In genomic region chr11:126357055-126357962, GRCh38 we compare ENCODE assay signal across 8 cellular contexts. TPM values are rescaled to one million over a fixed set of nuclear protein-coding genes. Genes with fewer than 3 reads are reported as not detected.
DNase-seq lines count a peak whose midpoint lies in the region; ATAC-seq, FAIRE-seq and TF ChIP-seq lines count a peak whose summit lies in the region.

No MANE protein-coding gene starts in this region.

- no peaks in the 10 kb centered on the region for H3K27me3 Mint-ChIP-seq in activated T-cell treated with anti-CD3 and anti-CD28 coated beads, Interleukin-2, amount 50 U/mL, for 24 hours

- 80% methylated on average over 17 of the region's 17 CpGs for WGBS in K562 (ENCODE audit: insufficient coverage, low coverage, missing lambda C conversion rate)
- WGBS in mesenchymal stem cell, result 94% methylated on average over 17 of the region's 17 CpGs
- 57 to 76% methylated on average over 2 to 17 of the region's 17 CpGs for WGBS in transverse colon (ENCODE audit: low coverage in 1 of 2), 2 donors

- peak overlapping the region in 1 of 2 experiments; percentile 46 for H3K23ac ChIP-seq in mesenchymal stem cell (ENCODE audit: low read length in 2 of 2)

- no peak for TF ChIP-seq POLR2A in K562 (conservative IDR thresholded peaks at IDR 0.05)
- no peak for TF ChIP-seq POLR2A in transverse colon (IDR thresholded peaks at IDR 0.05)

- no peak overlapping the region for H3K18ac ChIP-seq in mesenchymal stem cell (ENCODE audit: low read depth in 1 of 2, low read length in 2 of 2)

- H2BK120ac ChIP-seq in mesenchymal stem cell (ENCODE audit: low read depth, low read length), result no peak overlapping the region

- H3K36me3 ChIP-seq in K562 (ENCODE audit: control insufficient read depth, insufficient read depth, low read length), result peaks cover 7% of the 10 kb centered on the region
- peaks cover 1 to 2% of the 10 kb centered on the region in 2 experiments for H3K36me3 ChIP-seq in mesenchymal stem cell (ENCODE audit: control insufficient read depth in 1 of 2, insufficient read depth in 2 of 2, low read depth in 1 of 2, low read length in 2 of 2)
- no peaks in the 10 kb centered on the region for H3K36me3 ChIP-seq in transverse colon

- no peak overlapping the region for H3K4me3 ChIP-seq in K562
- H3K4me3 ChIP-seq in mesenchymal stem cell (ENCODE audit: insufficient read depth in 1 of 2, low read depth in 1 of 2, low read length in 2 of 2), result peak overlapping the region in 1 of 2 experiments; percentile 91
- peak overlapping the region in 3 of 4 donors; percentile 55 to 67 (median 58) for H3K4me3 ChIP-seq in transverse colon

- TF ChIP-seq EP300 in K562 (IDR thresholded peaks at IDR 0.05; ENCODE audit: low read length), result no peak
- no peak for TF ChIP-seq EP300 in transverse colon (IDR thresholded peaks at IDR 0.05; ENCODE audit: low read depth)

- no peak overlapping the region for H3K27ac Mint-ChIP-seq in activated T-cell treated with anti-CD3 and anti-CD28 coated beads, Interleukin-2, amount 50 U/mL, for 24 hours

- peaks cover 16% of the 10 kb centered on the region for H3K36me3 Mint-ChIP-seq in activated T-cell treated with anti-CD3 and anti-CD28 coated beads, Interleukin-2, amount 50 U/mL, for 24 hours (ENCODE audit: low read depth)

- peaks cover 35% of the 10 kb centered on the region for H3K79me2 ChIP-seq in K562 (ENCODE audit: control insufficient read depth, insufficient read depth, low read length)

- POLR2A ChIA-PET in K562 (lab: Yijun Ruan, JAX), result interaction anchor here (0.6 to 1.9 kb wide), 7 partner anchors 9 to 53 kb away, joined by 3 to 7 read pairs (median 3); partner anchors contain the start of gene DCPS

- H3K79me1 ChIP-seq in mesenchymal stem cell (replicated peaks; ENCODE audit: low read length, poor library complexity, severe bottlenecking), result peaks cover 43% of the 10 kb centered on the region

- no peak overlapping the region for H2BK5ac ChIP-seq in mesenchymal stem cell (ENCODE audit: low read depth, low read length, poor library complexity, severe bottlenecking)

- H3K4me2 ChIP-seq in K562 (ENCODE audit: insufficient read depth, low read length) (no peak overlapping the region), mesenchymal stem cell (ENCODE audit: low read length, poor library complexity, severe bottlenecking) (no peak overlapping the region)

- H3K4me1 ChIP-seq in K562 (replicated peaks in 1 of 2; ENCODE audit: control insufficient read depth in 2 of 2, insufficient read depth in 2 of 2, low read length in 2 of 2), result peaks cover 28 to 48% of the 10 kb centered on the region in 2 experiments
- peaks cover 18% of the 10 kb centered on the region for H3K4me1 ChIP-seq in mesenchymal stem cell (ENCODE audit: control insufficient read depth, insufficient read depth, low read depth, low read length)
- H3K4me1 ChIP-seq in transverse colon, result peaks cover under 1 to 69% (median 28%) of the 10 kb centered on the region in 4 donors

- peak overlapping the region in 1 of 2 experiments; percentile 37 for H2BK12ac ChIP-seq in mesenchymal stem cell (ENCODE audit: low read length in 2 of 2)

- H4K91ac ChIP-seq in mesenchymal stem cell (ENCODE audit: low read length), result no peak overlapping the region

- FAIRE-seq in K562 (lab: Jason Lieb, UNC), result no peak

- no peak for TF ChIP-seq RAD21 in K562 (CRISPR knock-in tag; conservative IDR thresholded peaks at IDR 0.05 in 1 of 2, IDR thresholded peaks at IDR 0.05 in 1 of 2)

- peak overlapping the region in 1 of 2 experiments; percentile 15; a peak in 2 of 4 replicates for H3K9ac ChIP-seq in K562 (ENCODE audit: insufficient read depth in 1 of 2, low read depth in 2 of 2, low read length in 2 of 2)
- peak overlapping the region; percentile 82 for H3K9ac ChIP-seq in mesenchymal stem cell (ENCODE audit: low read length)

- H3K14ac ChIP-seq in mesenchymal stem cell (ENCODE audit: low read length in 2 of 2), result no peak overlapping the region

- no peak overlapping the region for H3K4ac ChIP-seq in mesenchymal stem cell (ENCODE audit: low read depth in 1 of 2, low read length in 2 of 2)

- H3K27ac ChIP-seq in K562 (ENCODE audit: extremely low read depth, low read depth, low read length) (no peak overlapping the region), mesenchymal stem cell (ENCODE audit: low read length, poor library complexity, severe bottlenecking) (no peak overlapping the region), transverse colon (peak overlapping the region; percentile 80 to 87 (median 84))

- ATAC-seq in K562, result no peak
- no peak for ATAC-seq in GM18873 (IDR thresholded peaks at IDR 0.05; ENCODE audit: low FRiP score, unreplicated experiment)

- H3K4me3 Mint-ChIP-seq in activated T-cell treated with anti-CD3 and anti-CD28 coated beads, Interleukin-2, amount 50 U/mL, for 24 hours, result peak overlapping the region; percentile 80

- TSS peak; percentile 34 for BruUV-seq in K562 (replicated peaks; lab: Mats Ljungman, UMichigan)

- TF ChIP-seq CTCF in K562 (IDR thresholded peaks at IDR 0.05 in 2 of 3, conservative IDR thresholded peaks at IDR 0.05 in 1 of 3; ENCODE audit: insufficient read depth in 2 of 3, low read depth in 1 of 3, low read length in 3 of 3) (no peak), transverse colon (IDR thresholded peaks at IDR 0.05) (no peak)

- in situ Hi-C loops in K562 (cut with MboI) (no loop called here), transverse colon (cut with MboI; ENCODE audit: low pct_ligation_motif_present in 1 of 4, low pct_unique_long_range_greater_than_20kb in 1 of 4, low sequenced_read_pairs in 3 of 4) (no loop called here)

- H2AFZ ChIP-seq in K562 (ENCODE audit: low read depth, low read length), result no peak overlapping the region
- no peak overlapping the region for H2AFZ ChIP-seq in mesenchymal stem cell (ENCODE audit: low read depth, low read length)

- H4K20me1 ChIP-seq in K562 (replicated peaks; ENCODE audit: control insufficient read depth, insufficient read depth, low read length), result no peaks in the 10 kb centered on the region

- H3K27me3 ChIP-seq in K562 (ENCODE audit: control insufficient read depth in 2 of 2, insufficient read depth in 2 of 2, low read length in 2 of 2) (no peaks in the 10 kb centered on the region), mesenchymal stem cell (ENCODE audit: control insufficient read depth in 1 of 2, insufficient read depth in 1 of 2, low read length in 2 of 2) (no peaks in the 10 kb centered on the region), transverse colon (peaks cover 15% of the 10 kb centered on the region)

- peaks cover 34% of the 10 kb centered on the region for H3K4me1 Mint-ChIP-seq in activated T-cell treated with anti-CD3 and anti-CD28 coated beads, Interleukin-2, amount 50 U/mL, for 24 hours (ENCODE audit: low read depth)

- no peak overlapping the region for H4K8ac ChIP-seq in mesenchymal stem cell (ENCODE audit: low read length)

- no peak for DNase-seq in activated T-cell treated with anti-CD3 and anti-CD28 coated beads, Interleukin-2, amount 50 U/mL, for 24 hours
- no peak for DNase-seq in activated T-cell treated with anti-CD3 and anti-CD28 coated beads, Interleukin-2, amount 50 U/mL, for 48 hours
- DNase-seq in K562 (ENCODE audit: extremely low read depth in 1 of 4, low spot score in 3 of 4) (no peak), mesenchymal stem cell (no peak), transverse colon (no peak), NCI-H748 (lab: John Stamatoyannopoulos, UW; ENCODE audit: unreplicated experiment) (no peak), RKO (ENCODE audit: low spot score) (no peak)

- intact Hi-C loops in K562 (cut with micrococcal nuclease) (no loop called here), transverse colon (cut with DNase I; ENCODE audit: low total_unique reads) (loop anchor here (2.0 kb wide), 1 partner anchor 47 kb away; no protein-coding TSS in a partner anchor)

- H3K9me3 ChIP-seq in K562 (replicated peaks; ENCODE audit: control insufficient read depth, insufficient read depth, low read depth, low read length), result no peaks in the 10 kb centered on the region
- no peaks in the 10 kb centered on the region for H3K9me3 ChIP-seq in mesenchymal stem cell (ENCODE audit: control insufficient read depth, low read length)
- H3K9me3 ChIP-seq in transverse colon, result no peaks in the 10 kb centered on the region

- no peak overlapping the region for H2BK15ac ChIP-seq in mesenchymal stem cell (ENCODE audit: low read depth, poor library complexity, severe bottlenecking)

- CTCF ChIA-PET in K562 (lab: Yijun Ruan, JAX; ENCODE audit: low intra/inter-chr PET ratio), result no interaction called here

- H3K9me3 Mint-ChIP-seq in activated T-cell treated with anti-CD3 and anti-CD28 coated beads, Interleukin-2, amount 50 U/mL, for 24 hours, result no peaks in the 10 kb centered on the region

- H2AK5ac ChIP-seq in mesenchymal stem cell (ENCODE audit: low read length, severe bottlenecking), result no peak overlapping the region

- H3K9me1 ChIP-seq in K562 (ENCODE audit: control insufficient read depth, insufficient read depth, low read length), result no peaks in the 10 kb centered on the region

RNA-seq across cellular contexts. Expression of gene ST3GAL4, which starts 1.8 kb away (rescaled TPM):
- total RNA-seq in K562 (2011; cell fraction: chromatin; rRNA removed; ENCODE audit: low replicate concordance), result 11.3 and 26.5 TPM in 2 replicates
- 24.2 and 25.7 TPM in 2 replicates for total RNA-seq in K562 (2011; cell fraction: nucleolus; rRNA removed)
- total RNA-seq in K562 (2011; cell fraction: nucleoplasm; rRNA removed), result 22.4 and 23.4 TPM in 2 replicates
- total RNA-seq in K562 (2014; rRNA removed) (10.5 and 16.9 TPM in 2 replicates), K562 (2014; rRNA removed; fragmentation: Illumina TruSeq; extraction: Trizol) (6.2 and 8.2 TPM in 2 replicates), K562 (2015; rRNA removed; fragmentation: Illumina TruSeq; extraction: Trizol) (6.0 and 6.7 TPM in 2 replicates), K562 (2021) (13.7 and 15.2 TPM in 2 replicates), transverse colon (100 to 1,000 TPM in 3 of 4 donors, 10 to 100 TPM in 1; 26.1 to 206 (median 166) TPM)
- polyA plus RNA-seq in K562 (2011; rRNA removed) (10.7 and 15.4 TPM in 2 replicates), K562 (2014; fragmentation: Illumina TruSeq; extraction: Trizol) (17.8 and 22.9 TPM in 2 replicates), K562 (2014; fragmentation: Nextera tagmentation; extraction: Ambion mirVana) (under 1 TPM; 0.27 to 0.53 TPM), K562 (2014; rRNA removed) (13.8 and 16.7 TPM in 2 replicates)
- 12.8 and 18.7 TPM in 2 replicates for polyA plus RNA-seq in K562 (2011; cell fraction: cytosol; rRNA removed)
- polyA plus RNA-seq in K562 (2011; cell fraction: nucleus; rRNA removed), result 10.4 and 18.7 TPM in 2 replicates
- polyA plus RNA-seq in K562 (2012), result 8.2 and 14.5 TPM in 2 replicates
- polyA minus RNA-seq in K562 (2011; rRNA and poly(A)+ RNA removed), result 2.6 and 6.2 TPM in 2 replicates
- 7.9 and 8.3 TPM in 2 replicates for polyA minus RNA-seq in K562 (2011; cell fraction: cytosol; rRNA and poly(A)+ RNA removed)
- 3.8 and 5.3 TPM in 2 replicates for polyA minus RNA-seq in K562 (2011; cell fraction: nucleus; rRNA and poly(A)+ RNA removed)
- polyA plus RNA-seq in mesenchymal stem cell (2013, experiment 1 of 2), result 11.1 TPM
- polyA plus RNA-seq in mesenchymal stem cell (2013, experiment 2 of 2), result 11.5 TPM

RNA-seq across cellular contexts. Expression of gene DCPS, which starts 53.4 kb away (rescaled TPM):
- 5.6 and 9.2 TPM in 2 replicates for total RNA-seq in K562 (2011; cell fraction: chromatin; rRNA removed; ENCODE audit: low replicate concordance)
- 11.2 and 12.0 TPM in 2 replicates for total RNA-seq in K562 (2011; cell fraction: nucleolus; rRNA removed)
- 7.4 and 9.0 TPM in 2 replicates for total RNA-seq in K562 (2011; cell fraction: nucleoplasm; rRNA removed)
- total RNA-seq in K562 (2014; rRNA removed) (16.5 and 23.8 TPM in 2 replicates), K562 (2014; rRNA removed; fragmentation: Illumina TruSeq; extraction: Trizol) (10.8 and 11.1 TPM in 2 replicates), K562 (2015; rRNA removed; fragmentation: Illumina TruSeq; extraction: Trizol) (17.9 and 18.9 TPM in 2 replicates), K562 (2021) (23.0 and 24.6 TPM in 2 replicates), transverse colon (10 to 100 TPM in 3 of 4 donors, under 1 TPM in 1; 0.40 to 13.7 (median 11.3) TPM)
- polyA plus RNA-seq in K562 (2011; rRNA removed) (16.8 and 25.9 TPM in 2 replicates), K562 (2014; fragmentation: Illumina TruSeq; extraction: Trizol) (37.2 and 38.1 TPM in 2 replicates), K562 (2014; fragmentation: Nextera tagmentation; extraction: Ambion mirVana) (10 to 100 TPM in 1 of 2 experiments, 1 to 10 TPM in 1; 8.7 to 17.8 TPM), K562 (2014; rRNA removed) (23.3 and 27.2 TPM in 2 replicates)
- 27.0 and 56.5 TPM in 2 replicates for polyA plus RNA-seq in K562 (2011; cell fraction: cytosol; rRNA removed)
- 7.1 and 12.9 TPM in 2 replicates for polyA plus RNA-seq in K562 (2011; cell fraction: nucleus; rRNA removed)
- 21.5 and 26.3 TPM in 2 replicates for polyA plus RNA-seq in K562 (2012)
- polyA minus RNA-seq in K562 (2011; rRNA and poly(A)+ RNA removed), result 6.6 and 12.8 TPM in 2 replicates
- 9.0 and 12.5 TPM in 2 replicates for polyA minus RNA-seq in K562 (2011; cell fraction: cytosol; rRNA and poly(A)+ RNA removed)
- 5.8 and 6.1 TPM in 2 replicates for polyA minus RNA-seq in K562 (2011; cell fraction: nucleus; rRNA and poly(A)+ RNA removed)
- 13.0 TPM for polyA plus RNA-seq in mesenchymal stem cell (2013, experiment 1 of 2)
- polyA plus RNA-seq in mesenchymal stem cell (2013, experiment 2 of 2), result 12.5 TPM

Comparison
In these comparisons a context has a peak if more than half of its experiments do, and no peak if none do; other contexts are left out.
1. H3K27ac ChIP-seq: peak in transverse colon (4 of 4); none in K562 (single experiment) and mesenchymal stem cell (single experiment).